ENCODE assay signal across 8 cellular contexts in genomic region chr14:70416717-70417349, GRCh38. TPM values are rescaled to one million over a fixed set of nuclear protein-coding genes. Genes with fewer than 3 reads are reported as not detected.
DNase-seq lines count a peak whose midpoint lies in the region; ATAC-seq and TF ChIP-seq lines count a peak whose summit lies in the region.

A gene with protein sequence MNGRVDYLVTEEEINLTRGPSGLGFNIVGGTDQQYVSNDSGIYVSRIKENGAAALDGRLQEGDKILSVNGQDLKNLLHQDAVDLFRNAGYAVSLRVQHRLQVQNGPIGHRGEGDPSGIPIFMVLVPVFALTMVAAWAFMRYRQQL (minus strand): TSS chr14:70417090. CDS start chr14:70416963, 127 bp downstream.

- no peaks in the 10 kb centered on the region for H3K9me3 Mint-ChIP-seq in IgD-negative memory B cell

- H3K4me1 ChIP-seq in neutrophil (ENCODE audit: control insufficient read depth in 1 of 2, insufficient read depth in 1 of 2, low read depth in 1 of 2, low read length in 1 of 2) (peaks cover 8 to 11% of the 10 kb centered on the region in 2 experiments), subcutaneous abdominal adipose tissue (ENCODE audit: control insufficient read depth in 5 of 5, insufficient read depth in 5 of 5, low read length in 5 of 5) (peaks cover 0 to 18% (median 12%) of the 10 kb centered on the region in 5 donors)

- H3K4me3 Mint-ChIP-seq in IgD-negative memory B cell = peak within 1 kb of the TSS; percentile 96 to 100 (median 96)

- H3K9me3 ChIP-seq in neutrophil (no peaks in the 10 kb centered on the region), subcutaneous abdominal adipose tissue (ENCODE audit: control insufficient read depth in 5 of 5, low read length in 5 of 5) (no peaks in the 10 kb centered on the region)

- H3K9ac ChIP-seq in subcutaneous abdominal adipose tissue (ENCODE audit: low read length in 5 of 5) = peak within 1 kb of the TSS; percentile 70 to 100 (median 96)

- TF ChIP-seq CTCF in GM13976 (IDR thresholded peaks at IDR 0.05; ENCODE audit: borderline replicate concordance, control extremely low read depth, extremely low read depth, insufficient read depth, missing control alignments) (no peak), neutrophil (IDR thresholded peaks at IDR 0.05) (no peak)

- H3K27ac Mint-ChIP-seq in IgD-negative memory B cell = peak within 1 kb of the TSS; percentile 34 to 99 (median 91)

- no peak for ATAC-seq in HG02981 (IDR thresholded peaks at IDR 0.05; ENCODE audit: unreplicated experiment)

- H3K27ac ChIP-seq in neutrophil (no peak within 1 kb of the TSS), subcutaneous abdominal adipose tissue (ENCODE audit: low read depth, low read length) (peak within 1 kb of the TSS; percentile 24)

- DNase-seq in GM13976 (ENCODE audit: low spot score) (peak; percentile 64), SHP77 (lab: John Stamatoyannopoulos, UW) (peak; percentile 80 to 87), glomerular endothelial cell (ENCODE audit: extremely low read depth, low read depth, low spot score) (peak; percentile 22)
- DNase-seq in activated naive CD4-positive, alpha-beta T cell treated with anti-CD3 and anti-CD28 coated beads, Interleukin-2, amount 50 U/mL, for 16 hours = peak; percentile 55

- H3K27me3 ChIP-seq in neutrophil (no peaks in the 10 kb centered on the region), subcutaneous abdominal adipose tissue (ENCODE audit: control insufficient read depth in 5 of 5, insufficient read depth in 4 of 5, low read length in 5 of 5) (no peaks in the 10 kb centered on the region)

- in situ Hi-C loops in GM13976 (cut with MboI; ENCODE audit: low sequenced_read_pairs, unreplicated experiment) = no loop called here

- H3K4me3 ChIP-seq in neutrophil (ENCODE audit: low read depth in 1 of 2, low read length in 1 of 2) (peak within 1 kb of the TSS; percentile 29 to 63), subcutaneous abdominal adipose tissue (ENCODE audit: low read depth in 1 of 5, low read length in 5 of 5) (peak within 1 kb of the TSS; percentile 87 to 100 (median 98))

- peaks cover 17 to 22% (median 21%) of the 10 kb centered on the region in 3 donors for H3K4me1 Mint-ChIP-seq in IgD-negative memory B cell

- H3K27me3 Mint-ChIP-seq in IgD-negative memory B cell = no peaks in the 10 kb centered on the region

- H3K36me3 ChIP-seq in neutrophil (no peaks in the 10 kb centered on the region), subcutaneous abdominal adipose tissue (ENCODE audit: control insufficient read depth in 5 of 5, insufficient read depth in 5 of 5, low read length in 5 of 5) (peaks cover 0 to 5% (median 0%) of the 10 kb centered on the region in 5 donors)

- peaks cover 3% of the 10 kb centered on the region for H3K36me3 Mint-ChIP-seq in IgD-negative memory B cell

RNA-seq across cellular contexts. Expression of the gene that starts here (rescaled TPM):
- 13.7 TPM for polyA plus RNA-seq in IgD-negative memory B cell
- total RNA-seq in glomerular endothelial cell = 23.5 and 24.7 TPM in 2 replicates

Comparison
In these comparisons a context has a peak if more than half of its experiments do, and no peak if none do; other contexts are left out.
1. DNase-seq: peak in every context shown above with its lines; median percentile 84 in SHP77; 64 in GM13976; 55 in activated naive CD4-positive, alpha-beta T cell treated with anti-CD3 and anti-CD28 coated beads, Interleukin-2, amount 50 U/mL, for 16 hours; 22 in glomerular endothelial cell.